ENCODE assay signal across 8 cellular contexts in the genomic region with DNA sequence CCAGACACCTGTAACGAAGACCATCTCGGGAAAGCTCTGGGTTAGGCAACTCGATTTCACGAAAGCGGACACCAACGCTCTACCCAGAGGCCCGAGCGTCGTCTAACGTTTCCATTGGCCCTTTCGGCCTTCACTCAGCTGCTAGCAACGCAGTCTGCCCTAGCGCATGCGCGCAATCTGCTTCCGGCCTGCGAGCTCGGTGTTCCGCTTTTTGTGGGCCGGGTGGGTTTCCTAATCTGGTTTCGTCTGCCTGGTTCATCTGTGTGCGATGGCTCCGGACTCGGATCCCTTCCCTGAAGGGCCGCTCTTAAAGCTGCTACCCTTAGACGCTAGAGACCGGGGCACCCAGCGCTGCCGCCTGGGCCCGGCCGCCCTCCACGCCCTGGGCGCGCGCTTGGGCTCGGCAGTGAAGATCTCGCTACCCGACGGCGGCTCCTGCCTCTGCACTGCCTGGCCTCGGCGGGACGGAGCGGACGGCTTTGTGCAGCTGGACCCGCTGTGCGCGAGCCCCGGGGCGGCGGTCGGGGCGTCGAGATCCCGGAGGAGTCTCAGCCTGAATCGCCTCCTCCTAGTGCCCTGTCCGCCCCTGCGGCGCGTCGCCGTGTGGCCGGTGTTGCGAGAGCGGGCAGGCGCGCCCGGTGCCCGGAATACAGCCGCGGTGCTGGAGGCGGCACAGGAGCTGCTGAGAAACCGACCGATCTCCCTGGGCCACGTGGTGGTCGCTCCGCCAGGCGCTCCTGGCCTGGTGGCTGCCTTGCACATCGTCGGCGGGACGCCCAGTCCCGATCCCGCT. TPM values are rescaled to one million over a fixed set of nuclear protein-coding genes. Genes with fewer than 3 reads are reported as not detected.
A peak's percentile ranks its signal among the peaks of the same experiment; 100 is the strongest.
DNase-seq lines count a peak whose midpoint lies in the region; ATAC-seq and TF ChIP-seq lines count a peak whose summit lies in the region.

No MANE protein-coding gene starts in this region.

- ATAC-seq in HG02588 (IDR thresholded peaks at IDR 0.05; ENCODE audit: unreplicated experiment) = peak; percentile 83

- no peak for TF ChIP-seq EP300 in suprapubic skin (IDR thresholded peaks at IDR 0.05)

- peaks cover 10% of the 10 kb centered on the region for H3K36me3 Mint-ChIP-seq in activated naive CD4-positive, alpha-beta T cell treated with anti-CD3 and anti-CD28 coated beads, Interleukin-2, amount 50 U/mL, for 24 hours

- peak overlapping the region; percentile 94 for H3K9ac ChIP-seq in SK-N-MC (ENCODE audit: insufficient read length)

- H3K27ac Mint-ChIP-seq in activated naive CD4-positive, alpha-beta T cell treated with anti-CD3 and anti-CD28 coated beads, Interleukin-2, amount 50 U/mL, for 24 hours = peak overlapping the region; percentile 95

- peak in 1 of 2 donors; percentile 68 for TF ChIP-seq POLR2A in suprapubic skin (IDR thresholded peaks at IDR 0.05)

- DNase-seq in NCI-H1048 (lab: John Stamatoyannopoulos, UW) (peak; percentile 93), SK-N-MC (ENCODE audit: low read depth, low spot score) (peak; percentile 97), glomerular endothelial cell (ENCODE audit: extremely low read depth, low read depth, low spot score) (peak; percentile 88), nucleus accumbens (lab: John Stamatoyannopoulos, UW) (peak; percentile 47 to 98 (median 94)), suprapubic skin (ENCODE audit: low spot score in 2 of 2) (peak; percentile 97)

- peaks cover 32% of the 10 kb centered on the region for H3K4me1 Mint-ChIP-seq in activated naive CD4-positive, alpha-beta T cell treated with anti-CD3 and anti-CD28 coated beads, Interleukin-2, amount 50 U/mL, for 24 hours

- H3K9me3 ChIP-seq in SK-N-MC (ENCODE audit: low read depth, low read length) (no peaks in the 10 kb centered on the region), suprapubic skin (no peaks in the 10 kb centered on the region)

- H3K4me3 ChIP-seq in GM08714 (ENCODE audit: low read length) (peak overlapping the region; percentile 99), SK-N-MC (peak overlapping the region; percentile 100), suprapubic skin (peak overlapping the region; percentile 100)

- peaks cover 50% of the 10 kb centered on the region for H3K4me1 ChIP-seq in suprapubic skin

- H3K27ac ChIP-seq in SK-N-MC = peak overlapping the region; percentile 82
- peak overlapping the region; percentile 88 for H3K27ac ChIP-seq in suprapubic skin

- no peak for TF ChIP-seq CTCF in suprapubic skin (IDR thresholded peaks at IDR 0.05)

- 0% methylated on average over 28 of the region's 84 CpGs for WGBS in suprapubic skin

- H3K36me3 ChIP-seq in SK-N-MC (ENCODE audit: insufficient read depth, low read length) (peaks cover 22% of the 10 kb centered on the region), suprapubic skin (peaks cover 20% of the 10 kb centered on the region)

- peak overlapping the region; percentile 98 for H3K4me3 Mint-ChIP-seq in activated naive CD4-positive, alpha-beta T cell treated with anti-CD3 and anti-CD28 coated beads, Interleukin-2, amount 50 U/mL, for 24 hours

- no peaks in the 10 kb centered on the region for H3K27me3 Mint-ChIP-seq in activated naive CD4-positive, alpha-beta T cell treated with anti-CD3 and anti-CD28 coated beads, Interleukin-2, amount 50 U/mL, for 24 hours

- no peaks in the 10 kb centered on the region for H3K27me3 ChIP-seq in suprapubic skin

- H3K9me3 Mint-ChIP-seq in activated naive CD4-positive, alpha-beta T cell treated with anti-CD3 and anti-CD28 coated beads, Interleukin-2, amount 50 U/mL, for 24 hours = no peaks in the 10 kb centered on the region

RNA-seq across cellular contexts. Expression of a gene that starts 24.0 kb away (rescaled TPM):
- total RNA-seq in glomerular endothelial cell (not detected in 2 replicates), suprapubic skin (100 to 1,000 TPM; 159 to 195 (median 172) TPM)

Comparison
In these comparisons a context has a peak if more than half of its experiments do, and no peak if none do; other contexts are left out.
1. Peak in every context shown above with its lines: DNase-seq, ATAC-seq, H3K4me3 ChIP-seq and H3K27ac ChIP-seq.
2. RNA of a gene that starts 24.0 kb away (total RNA-seq): 159 to 195 TPM in suprapubic skin; not detected in glomerular endothelial cell; every median in the first group is over 100 times any median in the second.